In the genomic region with DNA sequence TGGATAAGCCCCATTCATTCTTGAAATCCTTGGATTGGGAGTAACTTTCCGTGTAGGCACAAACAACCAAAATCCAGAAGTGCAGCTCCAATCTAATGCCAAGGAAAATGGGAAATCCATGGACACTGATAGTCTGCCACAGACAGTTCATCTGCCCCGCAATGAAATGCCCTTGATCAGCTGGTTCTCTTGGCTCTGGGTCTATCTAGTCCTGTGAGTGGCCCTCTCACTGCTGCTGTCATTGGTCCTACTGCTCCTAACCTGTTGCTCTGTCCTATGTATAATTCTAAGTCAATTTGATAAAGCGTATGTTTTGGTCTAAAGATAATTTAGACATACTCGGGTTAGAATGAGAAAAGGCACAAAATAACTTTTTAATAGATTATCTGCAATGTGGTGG, we compare ENCODE assay signal across 33 cellular contexts.
"Had no signal": no experiment of that assay in that cellular context is flagged by ENCODE, and none has a peak within 500 bp of the region (broad histone marks: within the 10 kb centered on the region; RNA-seq: fewer than 3 reads in every experiment).

No MANE protein-coding gene starts in this region.

- H3K27me3 ChIP-seq: adrenal gland, body of pancreas, brain microvascular endothelial cell, breast epithelium, cardiac muscle cell had no signal

- H3K27ac ChIP-seq: adrenal gland, body of pancreas, brain microvascular endothelial cell, breast epithelium, cardiac muscle cell, VCaP had no signal

- DNase-seq: activated B cell treated with CpG ODN at 0.5 μM for 24 hours; activated CD4-positive, alpha-beta memory T cell treated with anti-CD3 and anti-CD28 coated beads for 36 hours; activated CD4-positive, alpha-beta T cell treated with anti-CD3 and anti-CD28 coated beads for 4 hours; activated CD4-positive, alpha-beta T cell treated with anti-CD3 and anti-CD28 coated beads, Interleukin-2, amount 10 ng/mL, durations not matched to agents 24 days and 14 days; activated CD4-positive, alpha-beta T cell treated with anti-CD3 and anti-CD28 coated beads, Interleukin-2, amount 50 U/mL, for 1 hour; activated CD4-positive, alpha-beta T cell treated with anti-CD3 and anti-CD28 coated beads, Interleukin-2, amount 50 U/mL, for 4 hours; activated CD4-positive, CD25-positive, alpha-beta regulatory T cell treated with anti-CD3 and anti-CD28 coated beads, Interleukin-2, amount 50 U/mL, for 72 hours; activated CD8-positive, alpha-beta memory T cell treated with anti-CD3 and anti-CD28 coated beads, Interleukin-2, amount 50 U/mL, for 4 hours; activated CD8-positive, alpha-beta T cell treated with anti-CD3 and anti-CD28 coated beads for 36 hours; activated effector memory CD4-positive, alpha-beta T cell treated with anti-CD3 and anti-CD28 coated beads, Interleukin-2, amount 50 U/mL, for 16 hours; activated gamma-delta T cell treated with Interleukin-2 at 50 U/mL for 16 hours; activated naive CD4-positive, alpha-beta T cell; activated naive CD4-positive, alpha-beta T cell treated with anti-CD3 and anti-CD28 coated beads for 36 hours; activated naive CD4-positive, alpha-beta T cell treated with anti-CD3 and anti-CD28 coated beads, Interleukin-2, amount 50 U/mL, for 16 hours; activated naive CD8-positive, alpha-beta T cell treated with anti-CD3 and anti-CD28 coated beads for 36 hours; activated T-cell treated with anti-CD3 and anti-CD28 coated beads for 4 hours; activated T-cell treated with anti-CD3 and anti-CD28 coated beads, Interleukin-2, amount 50 U/mL, for 1 hour; activated T-cell treated with anti-CD3 and anti-CD28 coated beads, Interleukin-2, amount 50 U/mL, for 4 hours; activated T-cell treated with anti-CD3 and anti-CD28 coated beads, Interleukin-2, amount 50 U/mL, for 72 hours; adrenal gland; amniotic stem cell; aorta; body of pancreas; brain microvascular endothelial cell; central memory CD4-positive, alpha-beta T cell; T-helper 1 cell; T-helper 2 cell; T-helper 9 cell had no signal

- H3K4me1 ChIP-seq: adrenal gland, body of pancreas, breast epithelium had no signal

- H3K9me3 ChIP-seq: adrenal gland, body of pancreas had no signal

- H3K36me3 ChIP-seq: adrenal gland, brain microvascular endothelial cell, breast epithelium, cardiac muscle cell had no signal

- H3K4me3 ChIP-seq: adrenal gland, body of pancreas, breast epithelium, cardiac muscle cell had no signal

- ATAC-seq: activated CD8-positive, alpha-beta T cell treated with anti-CD3 and anti-CD28 coated beads for 36 hours; activated naive CD4-positive, alpha-beta T cell treated with anti-CD3 and anti-CD28 coated beads, Interleukin-2, amount 50 U/mL, for 72 hours; activated T-cell treated with anti-CD3 and anti-CD28 coated beads, Interleukin-2, amount 50 U/mL, for 4 hours; activated T-cell treated with anti-CD3 and anti-CD28 coated beads, Interleukin-2, amount 50 U/mL, for 72 hours; activated T-helper 17 cell treated with anti-CD3 and anti-CD28 coated beads, Interleukin-2, amount 50 U/mL, for 72 hours; body of pancreas had no signal
